8 cellular contexts compared by ENCODE assay signal in the genomic region with DNA sequence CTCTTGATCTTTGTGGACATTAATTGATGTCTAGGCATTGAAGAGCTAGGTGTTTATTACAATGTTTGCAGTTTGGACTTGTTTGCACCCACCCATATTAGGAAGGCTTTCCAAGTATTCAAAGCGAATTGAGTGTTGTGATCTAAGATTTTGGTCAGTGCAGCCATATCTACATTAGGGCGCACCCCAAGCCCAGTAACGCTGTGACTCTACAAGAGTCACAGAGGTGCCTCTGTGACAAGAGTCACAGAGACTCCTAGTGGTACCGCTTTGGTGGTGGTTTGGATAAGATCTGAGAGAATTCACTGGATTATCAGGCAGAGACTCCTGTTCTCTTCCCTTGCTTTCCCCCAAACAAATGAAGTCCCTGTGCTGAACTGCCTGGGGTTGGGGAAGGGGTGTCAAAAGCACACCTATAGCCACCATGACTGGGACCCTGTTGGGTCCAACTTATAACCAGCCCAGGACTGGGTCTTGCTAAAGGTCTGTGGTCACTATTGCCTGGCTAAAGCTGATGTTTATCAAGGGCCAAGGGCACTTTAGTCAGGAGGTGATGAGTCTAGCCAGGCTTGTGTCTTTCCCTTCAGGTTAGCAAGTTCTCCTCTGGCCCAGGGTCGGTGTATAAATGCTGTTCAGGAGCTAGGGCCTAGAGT.
A peak's percentile ranks its signal among the peaks of the same experiment; 100 is the strongest.
DNase-seq lines count a peak whose midpoint lies in the region; ATAC-seq, FAIRE-seq and TF ChIP-seq lines count a peak whose summit lies in the region.

No MANE protein-coding gene starts in this region.

- H3K36me3 ChIP-seq in left ventricle myocardium inferior (no peaks in the 10 kb centered on the region), right atrium auricular region (no peaks in the 10 kb centered on the region)

- TF ChIP-seq CTCF in left ventricle myocardium inferior (IDR thresholded peaks at IDR 0.05; ENCODE audit: borderline replicate concordance) (peak; percentile 29), right atrium auricular region (IDR thresholded peaks at IDR 0.05) (peak in 1 of 2 donors; percentile 29)

- ATAC-seq in GM21786 (IDR thresholded peaks at IDR 0.05; ENCODE audit: unreplicated experiment), result peak; percentile 98

- no peak overlapping the region for H3K27ac ChIP-seq in left ventricle myocardium inferior (replicated peaks)
- H3K27ac ChIP-seq in right atrium auricular region, result no peak overlapping the region

- H3K9me3 ChIP-seq in left ventricle myocardium inferior (replicated peaks), result peaks cover 9% of the 10 kb centered on the region
- no peaks in the 10 kb centered on the region for H3K9me3 ChIP-seq in right atrium auricular region

- FAIRE-seq in HTR-8/SVneo (lab: Jason Lieb, UNC) (no peak), RCC 7860 (lab: Jason Lieb, UNC) (no peak)

- no peak overlapping the region for H3K4me3 ChIP-seq in left ventricle myocardium inferior
- H3K4me3 ChIP-seq in right atrium auricular region, result no peak overlapping the region

- H3K27me3 ChIP-seq in left ventricle myocardium inferior (ENCODE audit: low read depth) (no peaks in the 10 kb centered on the region), right atrium auricular region (no peaks in the 10 kb centered on the region)

- in situ Hi-C loops in SK-MEL-5 (cut with HindIII; ENCODE audit: low pct_unique_long_range_greater_than_20kb, low sequenced_read_pairs), result no loop called here

- no peak for DNase-seq in left ventricle myocardium inferior
- DNase-seq in right atrium auricular region (ENCODE audit: low spot score), result no peak
- DNase-seq in HTR-8/SVneo (ENCODE audit: insufficient read length, low spot score), result peak; percentile 33
- peak; percentile 63 for DNase-seq in SK-MEL-5 (ENCODE audit: low read depth, low spot score)
- DNase-seq in germinal center (ENCODE audit: low spot score), result peak; percentile 3
- DNase-seq in superior temporal gyrus (ENCODE audit: extremely low spot score), result peak; percentile 38
- DNase-seq in RCC 7860 (ENCODE audit: low spot score), result no peak

- intact Hi-C loops in left ventricle myocardium inferior (cut with micrococcal nuclease), result no loop called here

- no peaks in the 10 kb centered on the region for H3K4me1 ChIP-seq in left ventricle myocardium inferior
- H3K4me1 ChIP-seq in right atrium auricular region, result no peaks in the 10 kb centered on the region

Comparison
In these comparisons a context has a peak if more than half of its experiments do, and no peak if none do; other contexts are left out.
1. DNase-seq: peak in HTR-8/SVneo (single experiment), SK-MEL-5 (single experiment), germinal center (single experiment) and superior temporal gyrus (single experiment); none in left ventricle myocardium inferior (single experiment), right atrium auricular region (single experiment) and RCC 7860 (single experiment).